8 cellular contexts compared by ENCODE assay signal in the genomic region with DNA sequence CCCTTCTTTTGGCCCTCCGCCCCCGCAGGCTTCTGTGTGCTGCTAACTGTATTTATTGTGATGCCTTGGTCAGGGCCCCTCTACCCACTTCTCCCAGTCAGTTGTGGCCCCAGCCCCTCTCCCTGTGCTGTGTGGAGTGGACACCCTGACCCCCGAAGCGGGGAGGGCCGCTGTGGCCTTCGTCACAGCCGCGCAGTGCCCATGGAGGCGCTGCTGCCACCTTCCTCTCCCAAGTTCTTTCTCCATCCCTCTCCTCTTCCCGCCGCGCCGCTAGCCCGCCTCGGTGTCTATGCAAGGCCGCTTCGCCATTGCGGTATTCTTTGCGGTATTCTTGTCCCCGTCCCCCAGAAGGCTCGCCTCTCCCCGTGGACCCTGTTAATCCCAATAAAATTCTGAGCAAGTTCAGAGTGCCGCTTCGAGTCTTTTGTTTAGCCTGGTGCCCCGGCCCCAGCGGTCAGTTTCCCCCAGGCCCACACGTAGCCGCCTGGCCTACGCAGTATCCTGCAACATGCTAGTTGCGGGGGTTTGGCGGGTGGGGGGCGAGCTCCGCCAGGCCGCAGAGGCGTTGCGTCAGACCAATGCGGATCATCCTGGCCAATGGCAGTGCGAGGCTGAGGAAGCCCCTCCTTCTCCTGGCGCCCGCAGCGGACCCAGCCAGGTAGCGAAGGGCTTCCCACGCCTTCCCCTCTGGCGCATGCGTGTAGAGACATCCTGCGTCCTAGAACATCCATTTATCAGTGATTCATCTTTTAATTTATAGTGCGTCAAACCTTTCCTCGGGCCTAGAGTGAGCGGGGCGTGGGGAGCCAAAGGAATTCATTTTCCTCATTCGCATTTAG. TPM values are rescaled to one million over a fixed set of nuclear protein-coding genes. Genes with fewer than 3 reads are reported as not detected.
DNase-seq lines count a peak whose midpoint lies in the region; ATAC-seq, FAIRE-seq and TF ChIP-seq lines count a peak whose summit lies in the region.

No MANE protein-coding gene starts in this region.

- WGBS in right lobe of liver (ENCODE audit: insufficient coverage, low coverage, low lambda C conversion rate, missing lambda C conversion rate): 35% methylated on average over 29 of the region's 51 CpGs

- H3K4me3 ChIP-seq in right lobe of liver: peak overlapping the region; percentile 19 to 48 (median 25)

- TF ChIP-seq POLR2A in right lobe of liver (IDR thresholded peaks at IDR 0.05): no peak

- FAIRE-seq in GM19239 (lab: Jason Lieb, UNC): peak; percentile 86

- DNase-seq in GM19239 (ENCODE audit: insufficient read length, low spot score) (no peak), NCI-H187 treated with DMSO at 0.1 percent for 48 hours (lab: John Stamatoyannopoulos, UW) (peak; percentile 6), dermis microvascular lymphatic vessel endothelial cell (ENCODE audit: low read depth in 2 of 2) (peak; percentile 76 to 90), right lobe of liver (peak; percentile 74 to 80 (median 78)), amniotic stem cell (lab: John Stamatoyannopoulos, UW) (no peak)
- peak; percentile 87 for DNase-seq in activated CD4-positive, alpha-beta memory T cell treated with anti-CD3 and anti-CD28 coated beads for 36 hours
- DNase-seq in stimulated activated CD4-positive, alpha-beta T cell treated with anti-CD3 and anti-CD28 coated beads, Interleukin-2, amount 100 ng/mL, for 24 hours: peak; percentile 76 to 79

- no peaks in the 10 kb centered on the region for H3K27me3 Mint-ChIP-seq in activated CD4-positive, alpha-beta memory T cell treated with anti-CD3 and anti-CD28 coated beads for 36 hours

- H3K9me3 ChIP-seq in right lobe of liver: no peaks in the 10 kb centered on the region

- peaks cover 33% of the 10 kb centered on the region for H3K36me3 Mint-ChIP-seq in activated CD4-positive, alpha-beta memory T cell treated with anti-CD3 and anti-CD28 coated beads for 36 hours

- intact Hi-C loops in activated CD4-positive, alpha-beta memory T cell treated with anti-CD3 and anti-CD28 coated beads for 36 hours (cut with micrococcal nuclease): loop anchor here (10.0 kb wide), 1 partner anchor 956 kb away; a partner anchor contains a TSS
- intact Hi-C loops in right lobe of liver (cut with DNase I): no loop called here

- peak overlapping the region in 2 of 3 donors; percentile 59 to 74 for H3K27ac ChIP-seq in right lobe of liver

- POLR2A ChIA-PET in activated CD4-positive, alpha-beta memory T cell treated with anti-CD3 and anti-CD28 coated beads for 36 hours (lab: Charles Lee): no interaction called here

- CTCF ChIA-PET in activated CD4-positive, alpha-beta memory T cell treated with anti-CD3 and anti-CD28 coated beads for 36 hours (lab: Charles Lee): interaction anchor here (2.6 kb wide), 1 partner anchor 16 kb away, joined by 12 read pairs; no protein-coding TSS in a partner anchor

- H3K27me3 ChIP-seq in right lobe of liver: no peaks in the 10 kb centered on the region

- H3K27ac Mint-ChIP-seq in activated CD4-positive, alpha-beta memory T cell treated with anti-CD3 and anti-CD28 coated beads for 36 hours: peak overlapping the region; percentile 93

- no peak for TF ChIP-seq CTCF in right lobe of liver (IDR thresholded peaks at IDR 0.05)

- peak overlapping the region; percentile 80 for H3K4me3 Mint-ChIP-seq in activated CD4-positive, alpha-beta memory T cell treated with anti-CD3 and anti-CD28 coated beads for 36 hours

- peaks cover 0 to 3% (median 0%) of the 10 kb centered on the region in 4 donors for H3K4me1 ChIP-seq in right lobe of liver

- H3K9me3 Mint-ChIP-seq in activated CD4-positive, alpha-beta memory T cell treated with anti-CD3 and anti-CD28 coated beads for 36 hours: no peaks in the 10 kb centered on the region

- no peaks in the 10 kb centered on the region for H3K36me3 ChIP-seq in right lobe of liver

- ATAC-seq in right lobe of liver (peak; percentile 82 to 88 (median 84)), GM18867 (IDR thresholded peaks at IDR 0.05; ENCODE audit: unreplicated experiment) (no peak)

- H3K4me1 Mint-ChIP-seq in activated CD4-positive, alpha-beta memory T cell treated with anti-CD3 and anti-CD28 coated beads for 36 hours (ENCODE audit: low read depth): peaks cover 62% of the 10 kb centered on the region

RNA-seq across cellular contexts. Expression of a gene that starts 5.6 kb away (rescaled TPM):
- 1 to 10 TPM; 5.9 to 6.4 TPM for total RNA-seq in activated CD4-positive, alpha-beta memory T cell treated with anti-CD3 and anti-CD28 coated beads for 36 hours
- total RNA-seq in dermis microvascular lymphatic vessel endothelial cell: 5.0 and 5.6 TPM in 2 replicates
- 1 to 10 TPM; 2.2 to 6.1 (median 4.0) TPM for total RNA-seq in right lobe of liver

RNA-seq across cellular contexts. Expression of a gene that starts 6.2 kb away (rescaled TPM):
- total RNA-seq in activated CD4-positive, alpha-beta memory T cell treated with anti-CD3 and anti-CD28 coated beads for 36 hours: 10 to 100 TPM; 70.6 to 72.8 TPM
- total RNA-seq in dermis microvascular lymphatic vessel endothelial cell: 4.9 and 7.6 TPM in 2 replicates
- total RNA-seq in right lobe of liver: 1 to 10 TPM; 2.8 to 8.8 (median 4.9) TPM

RNA-seq across cellular contexts. Expression of a gene that starts 39.8 kb away (rescaled TPM):
- total RNA-seq in activated CD4-positive, alpha-beta memory T cell treated with anti-CD3 and anti-CD28 coated beads for 36 hours: not detected
- total RNA-seq in dermis microvascular lymphatic vessel endothelial cell (0.90 and 1.8 TPM in 2 replicates), right lobe of liver (under 1 TPM in 3 of 6 experiments, not detected in 3; 0.13 to 0.51 (median 0.23) TPM)

Comparison
In these comparisons a context has a peak if more than half of its experiments do, and no peak if none do; other contexts are left out.
1. DNase-seq: peak in NCI-H187 treated with DMSO at 0.1 percent for 48 hours (single experiment), activated CD4-positive, alpha-beta memory T cell treated with anti-CD3 and anti-CD28 coated beads for 36 hours (single experiment), dermis microvascular lymphatic vessel endothelial cell (2 of 2), right lobe of liver (3 of 3) and stimulated activated CD4-positive, alpha-beta T cell treated with anti-CD3 and anti-CD28 coated beads, Interleukin-2, amount 100 ng/mL, for 24 hours (2 of 2); none in GM19239 (single experiment) and amniotic stem cell (single experiment).